ENCODE assay signal across 10 cellular contexts in the genomic region with DNA sequence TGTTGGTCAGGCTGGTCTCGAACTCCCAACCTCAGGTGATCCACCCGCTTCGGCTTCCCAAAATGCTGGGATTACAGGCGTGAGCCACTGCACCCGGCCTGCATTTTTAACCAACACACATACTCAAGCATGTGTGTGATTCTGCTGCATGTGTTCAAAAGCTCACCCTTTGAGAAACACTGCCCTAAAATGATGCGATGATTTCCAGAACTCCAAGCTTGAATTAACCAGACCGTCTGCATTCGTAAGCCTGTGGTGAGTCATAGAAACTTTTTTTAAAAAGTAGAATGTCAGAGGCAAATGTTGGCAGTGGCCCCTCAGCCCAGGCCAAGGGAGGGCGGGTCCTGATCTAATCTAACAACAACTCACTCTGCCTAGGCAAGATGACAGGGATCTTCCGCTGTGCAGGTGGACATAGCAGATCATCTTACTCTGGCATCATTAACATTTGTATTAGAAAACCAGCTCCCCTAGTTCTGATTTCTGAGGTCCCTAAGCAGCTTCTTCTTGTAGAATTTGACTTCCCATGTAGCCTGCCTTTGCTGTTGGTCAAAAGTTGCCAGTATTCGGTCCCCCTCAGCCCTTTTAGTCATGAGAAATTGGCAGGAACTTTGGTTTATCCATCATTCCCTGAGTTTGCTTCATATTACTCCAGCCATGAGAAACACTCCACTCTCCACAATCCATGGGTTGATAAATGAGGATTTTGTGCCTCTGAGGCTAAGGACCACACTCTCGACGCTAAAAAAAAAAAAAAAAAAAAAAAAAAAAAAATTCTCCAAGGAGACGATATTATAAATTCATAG.
DNase-seq lines count a peak whose midpoint lies in the region; ATAC-seq and TF ChIP-seq lines count a peak whose summit lies in the region.
"Had no signal": no experiment of that assay in that cellular context is flagged by ENCODE, and none has a peak within 500 bp of the region (broad histone marks: within the 10 kb centered on the region; RNA-seq: fewer than 3 reads in every experiment).

No MANE protein-coding gene starts in this region.

- peak; percentile 96 for DNase-seq in Caki2 (ENCODE audit: low read depth)
- peak; percentile 90 for DNase-seq in RWPE2 (ENCODE audit: low spot score)
- peak; percentile 97 for DNase-seq in fibroblast of mammary gland (ENCODE audit: low read depth)
- peak; percentile 84 for DNase-seq in osteoblast (ENCODE audit: insufficient read length, low spot score, missing footprints)
- DNase-seq in foreskin melanocyte = no peak
- no peak for DNase-seq in cerebellum (ENCODE audit: low spot score)
- DNase-seq: activated naive CD8-positive, alpha-beta T cell treated with anti-CD3 and anti-CD28 coated beads, Interleukin-2, amount 10 ng/mL, durations not matched to agents 7 days and 5 days; naive B cell had no signal

- H2AFZ ChIP-seq in osteoblast (ENCODE audit: low read length) = no peak overlapping the region

- H3K27me3 ChIP-seq in RWPE2 (ENCODE audit: insufficient read depth, poor library complexity, severe bottlenecking) (no peaks in the 10 kb centered on the region), osteoblast (ENCODE audit: insufficient read depth, low read length) (no peaks in the 10 kb centered on the region)

- H3K27ac ChIP-seq in RWPE2 (ENCODE audit: poor library complexity, severe bottlenecking) (peak overlapping the region; percentile 97), osteoblast (ENCODE audit: low read depth, low read length) (peak overlapping the region; percentile 34)

- H3K9me3 ChIP-seq in RWPE2 (ENCODE audit: severe bottlenecking) (no peaks in the 10 kb centered on the region), osteoblast (ENCODE audit: low read depth, low read length) (no peaks in the 10 kb centered on the region)

- H3K4me1 ChIP-seq in RWPE2 (ENCODE audit: insufficient read depth, poor library complexity, severe bottlenecking) (peaks cover 35% of the 10 kb centered on the region), osteoblast (ENCODE audit: insufficient read depth, low read length) (peaks cover 27% of the 10 kb centered on the region)

- H4K20me1 ChIP-seq in osteoblast (ENCODE audit: insufficient read depth, low read length) = no peaks in the 10 kb centered on the region

- ATAC-seq in RWPE2 (ENCODE audit: low read depth) (peak; percentile 81), HG02610 (IDR thresholded peaks at IDR 0.05; ENCODE audit: unreplicated experiment) (no peak), GM19463 (IDR thresholded peaks at IDR 0.05; ENCODE audit: unreplicated experiment) (no peak)

- H3K4me3 ChIP-seq in RWPE2 (ENCODE audit: severe bottlenecking) (no peak overlapping the region), fibroblast of mammary gland (ENCODE audit: control insufficient read depth, low read depth, low read length) (no peak overlapping the region), osteoblast (ENCODE audit: insufficient read depth, low read length) (no peak overlapping the region)

- in situ Hi-C loops in Caki2 (cut with HindIII; ENCODE audit: low pct_unique_long_range_greater_than_20kb, low sequenced_read_pairs) = no loop called here

- TF ChIP-seq CTCF in RWPE2 (IDR thresholded peaks at IDR 0.05; ENCODE audit: poor library complexity, severe bottlenecking) (no peak), fibroblast of mammary gland (conservative IDR thresholded peaks at IDR 0.05; ENCODE audit: control insufficient read depth, insufficient read depth, low read depth, low read length) (no peak), osteoblast (IDR thresholded peaks at IDR 0.05; ENCODE audit: extremely low read depth, low read depth, low read length) (no peak)

- H3K4me2 ChIP-seq in osteoblast (ENCODE audit: insufficient read depth, low read length) = peak overlapping the region; percentile 40

- H3K36me3 ChIP-seq in RWPE2 (ENCODE audit: low read depth) (no peaks in the 10 kb centered on the region), osteoblast (ENCODE audit: insufficient read depth, low read length) (no peaks in the 10 kb centered on the region)

- no peaks in the 10 kb centered on the region for H3K79me2 ChIP-seq in osteoblast (ENCODE audit: insufficient read depth, low read length)

Comparison
In these comparisons a context has a peak if more than half of its experiments do, and no peak if none do; other contexts are left out.
1. DNase-seq: peak in Caki2 (single experiment), RWPE2 (single experiment), fibroblast of mammary gland (single experiment) and osteoblast (single experiment); none in foreskin melanocyte (single experiment) and cerebellum (single experiment).